38 cellular contexts compared by ENCODE assay signal in the genomic region with DNA sequence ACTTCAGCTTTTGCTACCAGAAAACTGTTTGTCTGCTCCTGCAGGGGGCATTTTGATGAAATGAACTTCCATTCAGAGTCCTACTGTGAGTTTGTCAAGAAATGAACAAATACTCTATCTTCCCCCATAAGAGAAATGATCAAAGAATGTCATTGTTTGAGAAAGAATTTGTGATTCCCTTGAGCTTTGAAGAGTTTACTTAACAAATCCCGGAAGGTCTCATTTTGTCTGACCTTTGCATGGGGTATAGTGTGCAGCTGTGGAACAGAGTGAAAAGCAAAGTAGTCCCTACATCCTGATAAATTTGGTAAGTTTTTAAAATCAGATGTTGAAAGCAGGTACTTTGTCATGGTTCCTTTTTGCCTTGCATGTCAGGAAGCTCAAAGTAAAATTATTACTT.
"Had no signal": no experiment of that assay in that cellular context is flagged by ENCODE, and none has a peak within 500 bp of the region (broad histone marks: within the 10 kb centered on the region; RNA-seq: fewer than 3 reads in every experiment).

No MANE protein-coding gene starts in this region.

- H3K27me3 ChIP-seq: adrenal gland, body of pancreas, dorsolateral prefrontal cortex, gastrocnemius medialis had no signal

- H3K9me3 ChIP-seq: adrenal gland, body of pancreas, gastrocnemius medialis, heart left ventricle had no signal

- FAIRE-seq: endometrium, endothelial cell of umbilical vein had no signal

- H3K4me3 ChIP-seq: adrenal gland, body of pancreas, coronary artery, dorsolateral prefrontal cortex, gastrocnemius medialis, heart left ventricle had no signal

- H3K27me3 Mint-ChIP-seq: activated CD4-positive, alpha-beta memory T cell treated with anti-CD3 and anti-CD28 coated beads for 36 hours; activated CD4-positive, alpha-beta T cell treated with anti-CD3 and anti-CD28 coated beads, Interleukin-2, amount 10 ng/mL, durations not matched to agents 24 days and 14 days; dendritic cell treated with granulocyte-macrophage colony-stimulating factor and Interleukin-4, amounts not matched to agents 40 ng/mL and 50 ng/mL, for 4 days had no signal

- DNase-seq: activated CD4-positive, alpha-beta memory T cell treated with anti-CD3 and anti-CD28 coated beads for 36 hours; activated CD4-positive, alpha-beta T cell treated with anti-CD3 and anti-CD28 coated beads, Interleukin-2, amount 10 ng/mL, durations not matched to agents 24 days and 14 days; activated CD8-positive, alpha-beta memory T cell treated with anti-CD3 and anti-CD28 coated beads, Interleukin-2, amount 10 ng/mL, durations not matched to agents 7 days and 5 days; activated CD8-positive, alpha-beta memory T cell treated with anti-CD3 and anti-CD28 coated beads, Interleukin-2, amount 50 U/mL, for 4 hours; activated CD8-positive, alpha-beta T cell treated with anti-CD3 and anti-CD28 coated beads, Interleukin-2, amount 10 ng/mL, durations not matched to agents 7 days and 5 days; activated effector memory CD4-positive, alpha-beta T cell treated with anti-CD3 and anti-CD28 coated beads, Interleukin-2, amount 50 U/mL, for 16 hours; activated naive CD4-positive, alpha-beta T cell treated with anti-CD3 and anti-CD28 coated beads for 36 hours; activated naive CD8-positive, alpha-beta T cell treated with anti-CD3 and anti-CD28 coated beads for 36 hours; activated naive CD8-positive, alpha-beta T cell treated with anti-CD3 and anti-CD28 coated beads, Interleukin-2, amount 50 U/mL, for 24 hours; activated T-cell treated with anti-CD3 and anti-CD28 coated beads, Interleukin-2, amount 50 U/mL, for 1 hour; activated T-cell treated with anti-CD3 and anti-CD28 coated beads, Interleukin-2, amount 50 U/mL, for 48 hours; adrenal gland; amygdala; aorta; body of pancreas; caudate nucleus; dorsolateral prefrontal cortex; effector CD4-positive, alpha-beta T cell; effector memory CD8-positive, alpha-beta T cell; foreskin fibroblast; gastrocnemius medialis; glutamatergic neuron; heart left ventricle; hypothalamus; T-helper 1 cell; T-helper 17 cell had no signal

- H3K27ac Mint-ChIP-seq: activated CD4-positive, alpha-beta memory T cell treated with anti-CD3 and anti-CD28 coated beads for 36 hours; activated CD4-positive, alpha-beta T cell treated with anti-CD3 and anti-CD28 coated beads, Interleukin-2, amount 10 ng/mL, durations not matched to agents 24 days and 14 days; activated CD8-positive, alpha-beta memory T cell treated with anti-CD3 and anti-CD28 coated beads, Interleukin-2, amount 10 ng/mL, durations not matched to agents 7 days and 5 days; activated CD8-positive, alpha-beta T cell treated with anti-CD3 and anti-CD28 coated beads, Interleukin-2, amount 10 ng/mL, durations not matched to agents 7 days and 5 days; activated naive CD4-positive, alpha-beta T cell treated with anti-CD3 and anti-CD28 coated beads for 36 hours; activated naive CD4-positive, alpha-beta T cell treated with anti-CD3 and anti-CD28 coated beads, Interleukin-2, amount 50 U/mL, for 24 hours; activated naive CD8-positive, alpha-beta T cell treated with anti-CD3 and anti-CD28 coated beads for 36 hours; activated naive CD8-positive, alpha-beta T cell treated with anti-CD3 and anti-CD28 coated beads, Interleukin-2, amount 50 U/mL, for 24 hours; activated T-helper 1 cell treated with anti-CD3 and anti-CD28 coated beads, Interleukin-12 subunit alpha, Interleukin-12 subunit beta, Interleukin-2, Interleukin-4 antibody, amounts not matched to agents 30 ng/mL and 10 ng/mL and 1 ng/mL, durations not matched to agents 14 hours and 24 hours and 36 hours; activated T-helper 2 cell treated with anti-CD3 and anti-CD28 coated beads, Interferon-gamma antibody, Interleukin-2, Interleukin-4, amounts not matched to agents 10 μg/mL and 5 μg/mL and 100 μg/mL, durations not matched to agents 14 hours and 24 hours and 36 hours; dendritic cell treated with granulocyte-macrophage colony-stimulating factor and Interleukin-4, amounts not matched to agents 40 ng/mL and 50 ng/mL, for 4 days; effector memory CD8-positive, alpha-beta T cell; T-helper 17 cell; T-helper 2 cell treated with Interferon-gamma antibody and Interleukin-4, amounts not matched to agents 5 μg/mL and 100 μg/mL, for 36 hours; WTC11 had no signal

- ATAC-seq: activated CD8-positive, alpha-beta memory T cell treated with anti-CD3 and anti-CD28 coated beads, Interleukin-2, amount 10 ng/mL, durations not matched to agents 7 days and 5 days; activated CD8-positive, alpha-beta T cell treated with anti-CD3 and anti-CD28 coated beads, Interleukin-2, amount 10 ng/mL, durations not matched to agents 7 days and 5 days; activated naive CD8-positive, alpha-beta T cell treated with anti-CD3 and anti-CD28 coated beads, Interleukin-2, amount 50 U/mL, for 24 hours; body of pancreas; effector memory CD8-positive, alpha-beta T cell; esophagus mucosa; gastrocnemius medialis; heart left ventricle; T-helper 17 cell; WTC11 had no signal

- H3K4me3 Mint-ChIP-seq: activated CD4-positive, alpha-beta memory T cell treated with anti-CD3 and anti-CD28 coated beads for 36 hours; activated CD4-positive, alpha-beta T cell treated with anti-CD3 and anti-CD28 coated beads, Interleukin-2, amount 10 ng/mL, durations not matched to agents 24 days and 14 days; activated CD8-positive, alpha-beta memory T cell treated with anti-CD3 and anti-CD28 coated beads, Interleukin-2, amount 10 ng/mL, durations not matched to agents 7 days and 5 days; activated CD8-positive, alpha-beta T cell treated with anti-CD3 and anti-CD28 coated beads, Interleukin-2, amount 10 ng/mL, durations not matched to agents 7 days and 5 days; activated naive CD4-positive, alpha-beta T cell treated with anti-CD3 and anti-CD28 coated beads for 36 hours; activated naive CD4-positive, alpha-beta T cell treated with anti-CD3 and anti-CD28 coated beads, Interleukin-2, amount 50 U/mL, for 24 hours; activated naive CD8-positive, alpha-beta T cell treated with anti-CD3 and anti-CD28 coated beads for 36 hours; activated naive CD8-positive, alpha-beta T cell treated with anti-CD3 and anti-CD28 coated beads, Interleukin-2, amount 50 U/mL, for 24 hours; activated T-helper 1 cell treated with anti-CD3 and anti-CD28 coated beads, Interleukin-12 subunit alpha, Interleukin-12 subunit beta, Interleukin-2, Interleukin-4 antibody, amounts not matched to agents 30 ng/mL and 10 ng/mL and 1 ng/mL, durations not matched to agents 14 hours and 24 hours and 36 hours; dendritic cell treated with granulocyte-macrophage colony-stimulating factor and Interleukin-4, amounts not matched to agents 40 ng/mL and 50 ng/mL, for 4 days; effector memory CD8-positive, alpha-beta T cell; T-helper 17 cell; T-helper 2 cell treated with Interferon-gamma antibody and Interleukin-4, amounts not matched to agents 5 μg/mL and 100 μg/mL, for 36 hours; WTC11 had no signal

- H3K4me1 ChIP-seq: adrenal gland, body of pancreas, heart left ventricle had no signal

- H3K4me1 Mint-ChIP-seq: activated CD4-positive, alpha-beta T cell treated with anti-CD3 and anti-CD28 coated beads, Interleukin-2, amount 10 ng/mL, durations not matched to agents 24 days and 14 days; activated CD8-positive, alpha-beta memory T cell treated with anti-CD3 and anti-CD28 coated beads, Interleukin-2, amount 10 ng/mL, durations not matched to agents 7 days and 5 days; activated naive CD4-positive, alpha-beta T cell treated with anti-CD3 and anti-CD28 coated beads, Interleukin-2, amount 50 U/mL, for 24 hours; activated naive CD8-positive, alpha-beta T cell treated with anti-CD3 and anti-CD28 coated beads for 36 hours; activated naive CD8-positive, alpha-beta T cell treated with anti-CD3 and anti-CD28 coated beads, Interleukin-2, amount 50 U/mL, for 24 hours; T-helper 17 cell had no signal

- H3K36me3 Mint-ChIP-seq: activated CD4-positive, alpha-beta memory T cell treated with anti-CD3 and anti-CD28 coated beads for 36 hours; activated CD8-positive, alpha-beta memory T cell treated with anti-CD3 and anti-CD28 coated beads, Interleukin-2, amount 10 ng/mL, durations not matched to agents 7 days and 5 days; activated naive CD4-positive, alpha-beta T cell treated with anti-CD3 and anti-CD28 coated beads, Interleukin-2, amount 50 U/mL, for 24 hours; activated naive CD8-positive, alpha-beta T cell treated with anti-CD3 and anti-CD28 coated beads for 36 hours; WTC11 had no signal

- H3K27ac ChIP-seq: adrenal gland, body of pancreas, coronary artery, epithelial cell of prostate, gastrocnemius medialis, heart left ventricle, VCaP had no signal

- H3K36me3 ChIP-seq: adrenal gland, gastrocnemius medialis, heart left ventricle had no signal

- H3K9me3 Mint-ChIP-seq: activated CD4-positive, alpha-beta memory T cell treated with anti-CD3 and anti-CD28 coated beads for 36 hours; activated CD4-positive, alpha-beta T cell treated with anti-CD3 and anti-CD28 coated beads, Interleukin-2, amount 10 ng/mL, durations not matched to agents 24 days and 14 days; activated naive CD4-positive, alpha-beta T cell treated with anti-CD3 and anti-CD28 coated beads for 36 hours; activated naive CD4-positive, alpha-beta T cell treated with anti-CD3 and anti-CD28 coated beads, Interleukin-2, amount 50 U/mL, for 24 hours; activated T-helper 1 cell treated with anti-CD3 and anti-CD28 coated beads, Interleukin-12 subunit alpha, Interleukin-12 subunit beta, Interleukin-2, Interleukin-4 antibody, amounts not matched to agents 30 ng/mL and 10 ng/mL and 1 ng/mL, durations not matched to agents 14 hours and 24 hours and 36 hours; activated T-helper 2 cell treated with anti-CD3 and anti-CD28 coated beads, Interferon-gamma antibody, Interleukin-2, Interleukin-4, amounts not matched to agents 10 μg/mL and 5 μg/mL and 100 μg/mL, durations not matched to agents 14 hours and 24 hours and 36 hours; dendritic cell treated with granulocyte-macrophage colony-stimulating factor and Interleukin-4, amounts not matched to agents 40 ng/mL and 50 ng/mL, for 4 days; effector memory CD8-positive, alpha-beta T cell; T-helper 2 cell treated with Interferon-gamma antibody and Interleukin-4, amounts not matched to agents 5 μg/mL and 100 μg/mL, for 36 hours; WTC11 had no signal
